In genomic region chr12:90510948-90511347, GRCh38 we compare ENCODE assay signal across 23 cellular contexts.
DNase-seq lines count a peak whose midpoint lies in the region; ATAC-seq and TF ChIP-seq lines count a peak whose summit lies in the region.
"Had no signal": no experiment of that assay in that cellular context is flagged by ENCODE, and none has a peak within 500 bp of the region (broad histone marks: within the 10 kb centered on the region; RNA-seq: fewer than 3 reads in every experiment).

No MANE protein-coding gene starts in this region.

- H3K4me1 Mint-ChIP-seq in activated CD4-positive, alpha-beta memory T cell treated with anti-CD3 and anti-CD28 coated beads, Interleukin-2, amount 10 ng/mL, durations not matched to agents 7 days and 5 days = peaks cover 7% of the 10 kb centered on the region
- H3K4me1 Mint-ChIP-seq in activated naive CD4-positive, alpha-beta T cell treated with anti-CD3 and anti-CD28 coated beads, Interleukin-2, amount 10 ng/mL, durations not matched to agents 7 days and 5 days = peaks cover 3% of the 10 kb centered on the region
- H3K4me1 Mint-ChIP-seq: neural crest cell had no signal

- H2AFZ ChIP-seq in osteoblast (ENCODE audit: low read length) = peak overlapping the region; percentile 23

- CTCF ChIA-PET in activated CD4-positive, alpha-beta memory T cell treated with anti-CD3 and anti-CD28 coated beads, Interleukin-2, amount 10 ng/mL, durations not matched to agents 7 days and 5 days (lab: Charles Lee) = no interaction called here
- CTCF ChIA-PET in activated naive CD4-positive, alpha-beta T cell treated with anti-CD3 and anti-CD28 coated beads, Interleukin-2, amount 10 ng/mL, durations not matched to agents 7 days and 5 days (lab: Charles Lee) = no interaction called here

- H3K36me3 ChIP-seq in osteoblast (ENCODE audit: insufficient read depth, low read length) = no peaks in the 10 kb centered on the region
- H3K36me3 ChIP-seq: HAP-1, heart right ventricle, sigmoid colon, thyroid gland had no signal

- no peaks in the 10 kb centered on the region for H3K36me3 Mint-ChIP-seq in activated CD4-positive, alpha-beta memory T cell treated with anti-CD3 and anti-CD28 coated beads, Interleukin-2, amount 10 ng/mL, durations not matched to agents 7 days and 5 days (ENCODE audit: low read depth)
- no peaks in the 10 kb centered on the region for H3K36me3 Mint-ChIP-seq in activated naive CD4-positive, alpha-beta T cell treated with anti-CD3 and anti-CD28 coated beads, Interleukin-2, amount 10 ng/mL, durations not matched to agents 7 days and 5 days
- H3K36me3 Mint-ChIP-seq: CD4-positive, CD25-positive, alpha-beta regulatory T cell had no signal

- peaks cover 9% of the 10 kb centered on the region for H3K4me1 ChIP-seq in osteoblast (ENCODE audit: insufficient read depth, low read length)
- H3K4me1 ChIP-seq: HAP-1 had no signal

- TF ChIP-seq CTCF in epithelial cell of esophagus (IDR thresholded peaks at IDR 0.05; ENCODE audit: insufficient read depth, low read depth, low read length, missing control alignments) (no peak), osteoblast (IDR thresholded peaks at IDR 0.05; ENCODE audit: extremely low read depth, low read depth, low read length) (no peak)

- no peaks in the 10 kb centered on the region for H3K79me2 ChIP-seq in osteoblast (ENCODE audit: insufficient read depth, low read length)

- POLR2A ChIA-PET in activated CD4-positive, alpha-beta memory T cell treated with anti-CD3 and anti-CD28 coated beads, Interleukin-2, amount 10 ng/mL, durations not matched to agents 7 days and 5 days (lab: Charles Lee) = no interaction called here

- H3K4me3 Mint-ChIP-seq in activated CD4-positive, alpha-beta memory T cell treated with anti-CD3 and anti-CD28 coated beads, Interleukin-2, amount 10 ng/mL, durations not matched to agents 7 days and 5 days = no peak overlapping the region
- no peak overlapping the region for H3K4me3 Mint-ChIP-seq in activated naive CD4-positive, alpha-beta T cell treated with anti-CD3 and anti-CD28 coated beads, Interleukin-2, amount 10 ng/mL, durations not matched to agents 7 days and 5 days
- H3K4me3 Mint-ChIP-seq: CD4-positive, CD25-positive, alpha-beta regulatory T cell; mesothelial cell of epicardium; neural crest cell; T-helper 2 cell treated with Interferon-gamma antibody and Interleukin-4, amounts not matched to agents 5 μg/mL and 100 μg/mL, for 36 hours had no signal

- ATAC-seq in HG03378 (IDR thresholded peaks at IDR 0.05; ENCODE audit: unreplicated experiment) = no peak
- ATAC-seq: heart right ventricle had no signal

- H3K9me3 Mint-ChIP-seq in activated CD4-positive, alpha-beta memory T cell treated with anti-CD3 and anti-CD28 coated beads, Interleukin-2, amount 10 ng/mL, durations not matched to agents 7 days and 5 days = no peaks in the 10 kb centered on the region
- H3K9me3 Mint-ChIP-seq in activated naive CD4-positive, alpha-beta T cell treated with anti-CD3 and anti-CD28 coated beads, Interleukin-2, amount 10 ng/mL, durations not matched to agents 7 days and 5 days = no peaks in the 10 kb centered on the region
- H3K9me3 Mint-ChIP-seq: neural crest cell; T-helper 2 cell treated with Interferon-gamma antibody and Interleukin-4, amounts not matched to agents 5 μg/mL and 100 μg/mL, for 36 hours had no signal

- H3K27me3 Mint-ChIP-seq in activated CD4-positive, alpha-beta memory T cell treated with anti-CD3 and anti-CD28 coated beads, Interleukin-2, amount 10 ng/mL, durations not matched to agents 7 days and 5 days = no peaks in the 10 kb centered on the region
- no peaks in the 10 kb centered on the region for H3K27me3 Mint-ChIP-seq in activated naive CD4-positive, alpha-beta T cell treated with anti-CD3 and anti-CD28 coated beads, Interleukin-2, amount 10 ng/mL, durations not matched to agents 7 days and 5 days
- H3K27me3 Mint-ChIP-seq: CD4-positive, CD25-positive, alpha-beta regulatory T cell had no signal

- no peaks in the 10 kb centered on the region for H4K20me1 ChIP-seq in osteoblast (ENCODE audit: insufficient read depth, low read length)

- H3K9me3 ChIP-seq in osteoblast (ENCODE audit: low read depth, low read length) = no peaks in the 10 kb centered on the region
- H3K9me3 ChIP-seq: HAP-1, heart right ventricle, sigmoid colon, thyroid gland had no signal

- H3K4me2 ChIP-seq in osteoblast (ENCODE audit: insufficient read depth, low read length) = no peak overlapping the region

- H3K4me3 ChIP-seq in epithelial cell of esophagus (ENCODE audit: low read length) = no peak overlapping the region
- no peak overlapping the region for H3K4me3 ChIP-seq in osteoblast (ENCODE audit: insufficient read depth, low read length)
- H3K4me3 ChIP-seq: HAP-1, heart right ventricle, sigmoid colon, thyroid gland had no signal

- DNase-seq in DMS53 (lab: John Stamatoyannopoulos, UW) = peak; percentile 40
- DNase-seq in DMS53 treated with DMSO at 0.1 percent for 48 hours (lab: John Stamatoyannopoulos, UW; ENCODE audit: unreplicated experiment) = no peak
- peak; percentile 10 for DNase-seq in NCI-H69 (lab: John Stamatoyannopoulos, UW)
- peak; percentile 61 for DNase-seq in epithelial cell of esophagus (ENCODE audit: low read depth)
- DNase-seq in osteoblast (ENCODE audit: insufficient read length, low spot score, missing footprints) = no peak
- no peak for DNase-seq in activated CD4-positive, alpha-beta memory T cell treated with anti-CD3 and anti-CD28 coated beads, Interleukin-2, amount 10 ng/mL, durations not matched to agents 7 days and 5 days
- DNase-seq in activated naive CD4-positive, alpha-beta T cell treated with anti-CD3 and anti-CD28 coated beads, Interleukin-2, amount 10 ng/mL, durations not matched to agents 7 days and 5 days = no peak
- DNase-seq: activated CD4-positive, alpha-beta T cell treated with anti-CD3 and anti-CD28 coated beads for 48 hours; CD4-positive, CD25-positive, alpha-beta regulatory T cell; heart right ventricle; NCI-H1092 treated with DMSO at 0.1 percent for 48 hours; NK-92 treated with Interleukin-12 subunit alpha and Interleukin-12 subunit beta, amount 100 ng/mL, for 24 hours; sigmoid colon; stimulated activated CD4-positive, alpha-beta T cell treated with anti-CD3 and anti-CD28 coated beads, Interleukin-4, amount 100 ng/mL, for 1 hour; stimulated activated CD8-positive, alpha-beta memory T cell treated with anti-CD3 and anti-CD28 coated beads, Interleukin-4, amount 100 ng/mL, for 48 hours; thyroid gland had no signal

- H3K27me3 ChIP-seq in osteoblast (ENCODE audit: insufficient read depth, low read length) = no peaks in the 10 kb centered on the region
- H3K27me3 ChIP-seq: heart right ventricle, sigmoid colon, thyroid gland had no signal

- no peak overlapping the region for H3K27ac Mint-ChIP-seq in activated CD4-positive, alpha-beta memory T cell treated with anti-CD3 and anti-CD28 coated beads, Interleukin-2, amount 10 ng/mL, durations not matched to agents 7 days and 5 days
- no peak overlapping the region for H3K27ac Mint-ChIP-seq in activated naive CD4-positive, alpha-beta T cell treated with anti-CD3 and anti-CD28 coated beads, Interleukin-2, amount 10 ng/mL, durations not matched to agents 7 days and 5 days
- H3K27ac Mint-ChIP-seq: activated naive CD4-positive, alpha-beta T cell treated with anti-CD3 and anti-CD28 coated beads, Interleukin-2, amount 50 U/mL, for 72 hours; CD4-positive, CD25-positive, alpha-beta regulatory T cell; mesothelial cell of epicardium; T-helper 2 cell treated with Interferon-gamma antibody and Interleukin-4, amounts not matched to agents 5 μg/mL and 100 μg/mL, for 36 hours had no signal

- H3K27ac ChIP-seq in osteoblast (ENCODE audit: low read depth, low read length) = no peak overlapping the region
- H3K27ac ChIP-seq: 22Rv1, heart right ventricle, sigmoid colon, thyroid gland had no signal

Comparison
In these comparisons a context has a peak if more than half of its experiments do, and no peak if none do; other contexts are left out.
1. DNase-seq: peak in DMS53 (single experiment), NCI-H69 (single experiment) and epithelial cell of esophagus (single experiment); none in DMS53 treated with DMSO at 0.1 percent for 48 hours (single experiment), osteoblast (single experiment), activated CD4-positive, alpha-beta memory T cell treated with anti-CD3 and anti-CD28 coated beads, Interleukin-2, amount 10 ng/mL, durations not matched to agents 7 days and 5 days (single experiment) and activated naive CD4-positive, alpha-beta T cell treated with anti-CD3 and anti-CD28 coated beads, Interleukin-2, amount 10 ng/mL, durations not matched to agents 7 days and 5 days (single experiment).